ENCODE assay signal across 12 cellular contexts in genomic region chr3:117853923-117854322, GRCh38.
DNase-seq lines count a peak whose midpoint lies in the region; ATAC-seq and TF ChIP-seq lines count a peak whose summit lies in the region.
"Had no signal": no experiment of that assay in that cellular context is flagged by ENCODE, and none has a peak within 500 bp of the region (broad histone marks: within the 10 kb centered on the region; RNA-seq: fewer than 3 reads in every experiment).

No MANE protein-coding gene starts in this region.

- H3K4me2 ChIP-seq in neural progenitor cell: no peak overlapping the region

- ATAC-seq in HG02610 (IDR thresholded peaks at IDR 0.05; ENCODE audit: unreplicated experiment) (no peak), HG02938 (IDR thresholded peaks at IDR 0.05; ENCODE audit: unreplicated experiment) (no peak)

- H3K27me3 Mint-ChIP-seq in T-helper 2 cell treated with Interferon-gamma antibody and Interleukin-4, amounts not matched to agents 5 μg/mL and 100 μg/mL, for 36 hours (ENCODE audit: low read depth): no peaks in the 10 kb centered on the region
- no peaks in the 10 kb centered on the region for H3K27me3 Mint-ChIP-seq in neural progenitor cell (ENCODE audit: insufficient read depth, low read depth)
- H3K27me3 Mint-ChIP-seq: activated B cell treated with CpG ODN at 0.5 μM for 24 hours had no signal

- no peaks in the 10 kb centered on the region for H3K36me3 ChIP-seq in neural progenitor cell
- H3K36me3 ChIP-seq: Peyer's patch had no signal

- no peak overlapping the region for H3K4me3 Mint-ChIP-seq in T-helper 2 cell treated with Interferon-gamma antibody and Interleukin-4, amounts not matched to agents 5 μg/mL and 100 μg/mL, for 36 hours
- no peak overlapping the region for H3K4me3 Mint-ChIP-seq in neural progenitor cell
- H3K4me3 Mint-ChIP-seq: activated B cell treated with CpG ODN at 0.5 μM for 24 hours had no signal

- H3K4me3 ChIP-seq in neural progenitor cell: no peak overlapping the region
- H3K4me3 ChIP-seq: dorsolateral prefrontal cortex, Peyer's patch had no signal

- TF ChIP-seq CTCF in neural progenitor cell (IDR thresholded peaks at IDR 0.05): no peak

- no peak overlapping the region for H3K9ac ChIP-seq in neural progenitor cell

- H3F3A ChIP-seq in neural progenitor cell (ENCODE audit: low read depth): no peaks in the 10 kb centered on the region

- H4K20me1 ChIP-seq in neural progenitor cell (ENCODE audit: low read depth): no peaks in the 10 kb centered on the region

- no peaks in the 10 kb centered on the region for H3K27me3 ChIP-seq in neural progenitor cell
- H3K27me3 ChIP-seq: dorsolateral prefrontal cortex, Peyer's patch had no signal

- no peaks in the 10 kb centered on the region for H3K9me3 ChIP-seq in neural progenitor cell (ENCODE audit: low read depth)
- H3K9me3 ChIP-seq: Peyer's patch had no signal

- no peaks in the 10 kb centered on the region for H3K4me1 ChIP-seq in neural progenitor cell
- H3K4me1 ChIP-seq: Peyer's patch had no signal

- no peaks in the 10 kb centered on the region for H3K36me3 Mint-ChIP-seq in T-helper 2 cell treated with Interferon-gamma antibody and Interleukin-4, amounts not matched to agents 5 μg/mL and 100 μg/mL, for 36 hours (ENCODE audit: low read depth)
- H3K36me3 Mint-ChIP-seq in neural progenitor cell: no peaks in the 10 kb centered on the region

- no peaks in the 10 kb centered on the region for H3K4me1 Mint-ChIP-seq in T-helper 2 cell treated with Interferon-gamma antibody and Interleukin-4, amounts not matched to agents 5 μg/mL and 100 μg/mL, for 36 hours (ENCODE audit: low read depth)
- no peaks in the 10 kb centered on the region for H3K4me1 Mint-ChIP-seq in neural progenitor cell
- H3K4me1 Mint-ChIP-seq: activated B cell treated with CpG ODN at 0.5 μM for 24 hours had no signal

- H3K9me3 Mint-ChIP-seq in T-helper 2 cell treated with Interferon-gamma antibody and Interleukin-4, amounts not matched to agents 5 μg/mL and 100 μg/mL, for 36 hours: peaks cover 6% of the 10 kb centered on the region
- no peaks in the 10 kb centered on the region for H3K9me3 Mint-ChIP-seq in neural progenitor cell
- H3K9me3 Mint-ChIP-seq: activated B cell treated with CpG ODN at 0.5 μM for 24 hours had no signal

- H3K27ac ChIP-seq in neural progenitor cell: no peak overlapping the region
- H3K27ac ChIP-seq: dorsolateral prefrontal cortex, Peyer's patch had no signal

- no peaks in the 10 kb centered on the region for H3K79me2 ChIP-seq in neural progenitor cell (ENCODE audit: low read depth)

- no peak overlapping the region for H2AFZ ChIP-seq in neural progenitor cell (replicated peaks)

- DNase-seq in DMS153 treated with DMSO at 0.1 percent for 48 hours (lab: John Stamatoyannopoulos, UW; ENCODE audit: unreplicated experiment) (peak; percentile 46), NCI-H1105 treated with DMSO at 0.1 percent for 48 hours (lab: John Stamatoyannopoulos, UW) (peak; percentile 60), amniotic epithelial cell (ENCODE audit: low read depth) (peak; percentile 75), kidney tubule cell (ENCODE audit: low spot score) (peak; percentile 75), neural progenitor cell (ENCODE audit: low spot score) (no peak)
- no peak for DNase-seq in T-helper 2 cell treated with Interferon-gamma antibody and Interleukin-4, amounts not matched to agents 5 μg/mL and 100 μg/mL, for 36 hours (ENCODE audit: low spot score)
- DNase-seq: activated B cell treated with CpG ODN at 0.5 μM for 24 hours, dorsolateral prefrontal cortex, NCI-H1048, Peyer's patch had no signal

- H3K27ac Mint-ChIP-seq in T-helper 2 cell treated with Interferon-gamma antibody and Interleukin-4, amounts not matched to agents 5 μg/mL and 100 μg/mL, for 36 hours: no peak overlapping the region
- H3K27ac Mint-ChIP-seq in neural progenitor cell: no peak overlapping the region
- H3K27ac Mint-ChIP-seq: activated B cell treated with CpG ODN at 0.5 μM for 24 hours had no signal

Comparison
In these comparisons a context has a peak if more than half of its experiments do, and no peak if none do; other contexts are left out.
1. DNase-seq: peak in DMS153 treated with DMSO at 0.1 percent for 48 hours (single experiment), NCI-H1105 treated with DMSO at 0.1 percent for 48 hours (single experiment), amniotic epithelial cell (single experiment) and kidney tubule cell (single experiment); none in T-helper 2 cell treated with Interferon-gamma antibody and Interleukin-4, amounts not matched to agents 5 μg/mL and 100 μg/mL, for 36 hours (single experiment) and neural progenitor cell (single experiment).